ENCODE assay signal across 14 cellular contexts in the genomic region with DNA sequence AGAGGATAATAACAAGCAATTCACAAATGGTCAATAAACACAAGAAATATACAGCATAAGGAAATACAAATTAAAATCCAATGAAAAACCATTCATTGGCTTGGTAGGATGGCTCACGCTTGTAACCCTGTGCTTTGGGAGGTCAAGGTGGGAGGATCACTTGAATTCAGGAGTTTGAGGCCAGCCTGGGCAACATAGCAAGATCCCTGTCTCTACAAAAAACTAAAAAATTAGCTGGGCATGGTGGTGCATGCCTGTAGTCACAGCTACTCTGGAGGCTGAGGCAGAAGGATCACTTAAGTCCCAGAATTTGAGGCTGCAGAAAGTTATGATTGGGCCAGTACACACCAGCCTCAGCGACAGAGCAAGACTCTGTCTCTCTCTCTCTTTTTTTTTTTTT. TPM values are rescaled to one million over a fixed set of nuclear protein-coding genes. Genes with fewer than 3 reads are reported as not detected.
DNase-seq lines count a peak whose midpoint lies in the region; ATAC-seq, FAIRE-seq and TF ChIP-seq lines count a peak whose summit lies in the region.
"Had no signal": no experiment of that assay in that cellular context is flagged by ENCODE, and none has a peak within 500 bp of the region (broad histone marks: within the 10 kb centered on the region; RNA-seq: fewer than 3 reads in every experiment).

No MANE protein-coding gene starts in this region.

- H3K4me1 ChIP-seq in A549, result peaks cover 49% of the 10 kb centered on the region
- peaks cover 13% of the 10 kb centered on the region for H3K4me1 ChIP-seq in astrocyte (ENCODE audit: insufficient read depth, low read length)
- H3K4me1 ChIP-seq in mesodermal cell (ENCODE audit: control insufficient read depth, insufficient read depth, low read length, poor library complexity, severe bottlenecking), result peaks cover 7% of the 10 kb centered on the region
- no peaks in the 10 kb centered on the region for H3K4me1 ChIP-seq in MM.1S (ENCODE audit: low read length)

- peaks cover 13% of the 10 kb centered on the region for H3K4me1 Mint-ChIP-seq in HFFc6 (ENCODE audit: low read depth)
- H3K4me1 Mint-ChIP-seq in astrocyte (ENCODE audit: low read depth, unreplicated experiment), result peaks cover 7% of the 10 kb centered on the region

- peaks cover 2% of the 10 kb centered on the region for H3K27me3 Mint-ChIP-seq in HFFc6 (ENCODE audit: insufficient read depth)
- no peaks in the 10 kb centered on the region for H3K27me3 Mint-ChIP-seq in astrocyte (ENCODE audit: low read depth, unreplicated experiment)

- no peaks in the 10 kb centered on the region for H3K79me2 ChIP-seq in astrocyte (ENCODE audit: insufficient read depth, low read length)
- no peaks in the 10 kb centered on the region for H3K79me2 ChIP-seq in MM.1S (ENCODE audit: low read length)

- peak overlapping the region; percentile 61 for H3K27ac Mint-ChIP-seq in HFFc6
- peak overlapping the region; percentile 70 for H3K27ac Mint-ChIP-seq in astrocyte (ENCODE audit: unreplicated experiment)
- H3K27ac Mint-ChIP-seq: CD8-positive, alpha-beta T cell had no signal

- H3K4me3 ChIP-seq in A549, result no peak overlapping the region
- H3K4me3 ChIP-seq in astrocyte (ENCODE audit: insufficient read depth, low read depth, low read length), result no peak overlapping the region
- no peak overlapping the region for H3K4me3 ChIP-seq in mesodermal cell (ENCODE audit: extremely low read depth, insufficient read depth, low read length, poor library complexity, severe bottlenecking)
- no peak overlapping the region for H3K4me3 ChIP-seq in MM.1S (ENCODE audit: low read length)
- H3K4me3 ChIP-seq: BLaER1 treated with 17β-estradiol and CSF1 and Interleukin-3, amounts not matched to agents 10 nM and 100 nM had no signal

- no peak for TF ChIP-seq EP300 in A549 (IDR thresholded peaks at IDR 0.05)

- CTCF ChIA-PET in A549 (lab: Yijun Ruan, JAX), result interaction anchor here (0.6 to 3.2 kb wide), 3 partner anchors 30 to 302 kb away, joined by 3 to 14 read pairs (median 4); no protein-coding TSS in a partner anchor

- no peak; a peak in 2 of 6 replicates for ATAC-seq in A549
- no peak for ATAC-seq in GM19351 (IDR thresholded peaks at IDR 0.05; ENCODE audit: unreplicated experiment)
- ATAC-seq: CD8-positive, alpha-beta T cell had no signal

- POLR2A ChIA-PET in A549 (lab: Yijun Ruan, JAX), result no interaction called here

- H3K36me3 ChIP-seq in astrocyte (ENCODE audit: insufficient read depth, low read length) (no peaks in the 10 kb centered on the region), mesodermal cell (ENCODE audit: control insufficient read depth, insufficient read depth, low read length) (no peaks in the 10 kb centered on the region), MM.1S (replicated peaks; ENCODE audit: insufficient read depth, low read length) (no peaks in the 10 kb centered on the region)
- H3K36me3 ChIP-seq: BLaER1 treated with 17β-estradiol and CSF1 and Interleukin-3, amounts not matched to agents 10 nM and 100 nM had no signal

- no peaks in the 10 kb centered on the region for H3K36me3 Mint-ChIP-seq in HFFc6 (ENCODE audit: low read depth)
- no peaks in the 10 kb centered on the region for H3K36me3 Mint-ChIP-seq in astrocyte (ENCODE audit: low read depth, unreplicated experiment)
- H3K36me3 Mint-ChIP-seq: CD8-positive, alpha-beta T cell had no signal

- no peaks in the 10 kb centered on the region for H3K9me3 Mint-ChIP-seq in HFFc6
- no peaks in the 10 kb centered on the region for H3K9me3 Mint-ChIP-seq in astrocyte (ENCODE audit: unreplicated experiment)
- H3K9me3 Mint-ChIP-seq: CD8-positive, alpha-beta T cell had no signal

- TF ChIP-seq CTCF in A549 (IDR thresholded peaks at IDR 0.05) (no peak), HFFc6 (IDR thresholded peaks at IDR 0.05) (no peak), astrocyte (IDR thresholded peaks at IDR 0.05; ENCODE audit: insufficient read depth, low read depth, low read length) (no peak), MM.1S (IDR thresholded peaks at IDR 0.05; ENCODE audit: low read length) (no peak)

- H3K27ac ChIP-seq in A549 (peak overlapping the region; percentile 84 to 94), astrocyte (ENCODE audit: low read depth, low read length) (no peak overlapping the region), mesodermal cell (ENCODE audit: low read depth, low read length, severe bottlenecking) (peak overlapping the region; percentile 65), MM.1S (ENCODE audit: low read length) (no peak overlapping the region)
- H3K27ac ChIP-seq: BLaER1 treated with 17β-estradiol and CSF1 and Interleukin-3, amounts not matched to agents 10 nM and 100 nM had no signal

- H3F3A ChIP-seq in MM.1S (ENCODE audit: insufficient read depth, low read length), result no peaks in the 10 kb centered on the region

- no peaks in the 10 kb centered on the region for H3K9me2 ChIP-seq in MM.1S (replicated peaks; ENCODE audit: insufficient read depth, low read length)

- 85% methylated on average over 2 of the region's 2 CpGs for WGBS in A549 (ENCODE audit: missing lambda C conversion rate)
- 57 to 83% methylated on average over 1 of the region's 2 CpGs for WGBS in mesodermal cell (ENCODE audit: insufficient coverage in 2 of 2), 2 experiments

- peak overlapping the region; percentile 51 for H3K4me2 ChIP-seq in A549
- peak overlapping the region; percentile 26 for H3K4me2 ChIP-seq in astrocyte (ENCODE audit: low read length)
- H3K4me2 ChIP-seq in MM.1S (ENCODE audit: low read depth, low read length), result no peak overlapping the region

- TF ChIP-seq POLR2A in A549 (IDR thresholded peaks at IDR 0.05; ENCODE audit: low read length), result no peak

- no peaks in the 10 kb centered on the region for H3K27me3 ChIP-seq in astrocyte (ENCODE audit: insufficient read depth, low read length)
- H3K27me3 ChIP-seq in MM.1S (replicated peaks; ENCODE audit: insufficient read depth, low read length), result no peaks in the 10 kb centered on the region
- H3K27me3 ChIP-seq: BLaER1 treated with 17β-estradiol and CSF1 and Interleukin-3, amounts not matched to agents 10 nM and 100 nM had no signal

- H3K4me3 Mint-ChIP-seq in HFFc6 (no peak overlapping the region), astrocyte (ENCODE audit: unreplicated experiment) (no peak overlapping the region)
- H3K4me3 Mint-ChIP-seq: CD8-positive, alpha-beta T cell had no signal

- H4K20me1 ChIP-seq in astrocyte (ENCODE audit: insufficient read depth, low read length), result no peaks in the 10 kb centered on the region
- H4K20me1 ChIP-seq in MM.1S (ENCODE audit: insufficient read depth, low read length), result no peaks in the 10 kb centered on the region
- H4K20me1 ChIP-seq: BLaER1 treated with 17β-estradiol and CSF1 and Interleukin-3, amounts not matched to agents 10 nM and 100 nM had no signal

- FAIRE-seq in A549 (lab: Jason Lieb, UNC), result no peak
- no peak for FAIRE-seq in astrocyte (lab: Jason Lieb, UNC)
- FAIRE-seq: A204.1 had no signal

- H3K9me3 ChIP-seq in A549 (no peaks in the 10 kb centered on the region), astrocyte (ENCODE audit: insufficient read depth, low read depth, low read length) (no peaks in the 10 kb centered on the region), mesodermal cell (ENCODE audit: control insufficient read depth, low read length) (no peaks in the 10 kb centered on the region), MM.1S (replicated peaks; ENCODE audit: insufficient read depth, low read length) (no peaks in the 10 kb centered on the region)
- H3K9me3 ChIP-seq: BLaER1 treated with 17β-estradiol and CSF1 and Interleukin-3, amounts not matched to agents 10 nM and 100 nM had no signal

- TF ChIP-seq RAD21 in A549 (conservative IDR thresholded peaks at IDR 0.05 in 1 of 2, IDR thresholded peaks at IDR 0.05 in 1 of 2), result no peak

- DNase-seq in A549 (ENCODE audit: low read depth in 1 of 2, low spot score in 1 of 2), result no peak
- no peak for DNase-seq in HFFc6
- no peak for DNase-seq in astrocyte (ENCODE audit: low read depth)
- DNase-seq in GM03348 (ENCODE audit: low spot score), result no peak
- DNase-seq in MM.1S, result no peak
- no peak for DNase-seq in NCI-H187 (lab: John Stamatoyannopoulos, UW)
- DNase-seq: CD8-positive, alpha-beta T cell; NCI-H1694 treated with DMSO at 0.1 percent for 48 hours; RPMI8226; SIG-M5 had no signal

- H3K9ac ChIP-seq in astrocyte (ENCODE audit: low read length) (no peak overlapping the region), MM.1S (ENCODE audit: low read length) (no peak overlapping the region)
- H3K9ac ChIP-seq: BLaER1 treated with 17β-estradiol and CSF1 and Interleukin-3, amounts not matched to agents 10 nM and 100 nM had no signal

- H2AFZ ChIP-seq in astrocyte (ENCODE audit: low read depth, low read length) (no peak overlapping the region), MM.1S (ENCODE audit: low read length) (no peak overlapping the region)

TF ChIP-seq in A549, 52 proteins besides CTCF, POLR2A, EP300 and RAD21 (continues in another document):
- TF ChIP-seq PHF8 (IDR thresholded peaks at IDR 0.05; ENCODE audit: borderline replicate concordance, low read depth), result no peak
- no peak for TF ChIP-seq ZC3H11A (IDR thresholded peaks at IDR 0.05)
- TF ChIP-seq GATA3 (IDR thresholded peaks at IDR 0.05; ENCODE audit: borderline replicate concordance), result no peak
- no peak for TF ChIP-seq ZNF302 (CRISPR knock-in tag; IDR thresholded peaks at IDR 0.05)
- no peak for TF ChIP-seq FOXS1 (CRISPR knock-in tag; IDR thresholded peaks at IDR 0.05)
- no peak for TF ChIP-seq NFE2L2 (conservative IDR thresholded peaks at IDR 0.05; ENCODE audit: low read length)
- no peak for TF ChIP-seq EHMT2 (IDR thresholded peaks at IDR 0.05; ENCODE audit: low read depth)

RNA-seq across cellular contexts. Expression of gene UBAP1, which starts 20.9 kb away (rescaled TPM):
- polyA plus RNA-seq in A549 (2011; rRNA removed) (73.1 and 86.7 TPM in 2 replicates), A549 (2017; fragmentation: RNase III; extraction: RNeasy Plus Mini Kit Qiagen cat#74134 plus additional on column Dnase treatment) (33.5 to 40.1 TPM (median 38.5 TPM) in 3 replicates)
- polyA plus RNA-seq in A549 (2012; cell fraction: cytosol; rRNA removed), result 23.7 and 31.6 TPM in 2 replicates
- polyA plus RNA-seq in A549 (2012; cell fraction: nucleus; rRNA removed), result 14.2 and 22.1 TPM in 2 replicates
- 73.0 and 84.8 TPM in 2 replicates for polyA minus RNA-seq in A549 (2011; rRNA and poly(A)+ RNA removed)
- 10 to 100 TPM; 36.7 to 43.9 (median 41.4) TPM for total RNA-seq in HFFc6 (2021; fragmentation: NEBNext Ultra II Directional; extraction: Animal tissue kit (Norgen Biotek cat#: 25700))
- 52.0 and 60.8 TPM in 2 replicates for total RNA-seq in astrocyte
- 35.1 TPM for polyA plus RNA-seq in mesodermal cell (2013, experiment 1 of 2)
- polyA plus RNA-seq in mesodermal cell (2013, experiment 2 of 2), result 32.3 TPM

RNA-seq across cellular contexts. Expression of gene DCAF12, which starts 31.4 kb away (rescaled TPM):
- 56.5 and 73.6 TPM in 2 replicates for polyA plus RNA-seq in A549 (2011; rRNA removed)
- polyA plus RNA-seq in A549 (2012; cell fraction: cytosol; rRNA removed), result 18.9 and 26.1 TPM in 2 replicates
- 8.9 and 18.9 TPM in 2 replicates for polyA plus RNA-seq in A549 (2012; cell fraction: nucleus; rRNA removed)
- 24.8 to 28.5 TPM (median 26.7 TPM) in 3 replicates for polyA plus RNA-seq in A549 (2017; fragmentation: RNase III; extraction: RNeasy Plus Mini Kit Qiagen cat#74134 plus additional on column Dnase treatment)
- 70.0 and 85.1 TPM in 2 replicates for polyA minus RNA-seq in A549 (2011; rRNA and poly(A)+ RNA removed)
- total RNA-seq in HFFc6 (2021; fragmentation: NEBNext Ultra II Directional; extraction: Animal tissue kit (Norgen Biotek cat#: 25700)), result 10 to 100 TPM; 18.0 to 23.2 (median 19.1) TPM
- 29.8 and 36.0 TPM in 2 replicates for total RNA-seq in astrocyte
- 36.3 TPM for polyA plus RNA-seq in mesodermal cell (2013, experiment 1 of 2)
- polyA plus RNA-seq in mesodermal cell (2013, experiment 2 of 2), result 31.8 TPM

Comparison
In these comparisons a context has a peak if more than half of its experiments do, and no peak if none do; other contexts are left out.
1. H3K27ac ChIP-seq: peak in A549 (2 of 2) and mesodermal cell (single experiment); none in astrocyte (single experiment) and MM.1S (single experiment).